11 cellular contexts compared by ENCODE assay signal in the genomic region with DNA sequence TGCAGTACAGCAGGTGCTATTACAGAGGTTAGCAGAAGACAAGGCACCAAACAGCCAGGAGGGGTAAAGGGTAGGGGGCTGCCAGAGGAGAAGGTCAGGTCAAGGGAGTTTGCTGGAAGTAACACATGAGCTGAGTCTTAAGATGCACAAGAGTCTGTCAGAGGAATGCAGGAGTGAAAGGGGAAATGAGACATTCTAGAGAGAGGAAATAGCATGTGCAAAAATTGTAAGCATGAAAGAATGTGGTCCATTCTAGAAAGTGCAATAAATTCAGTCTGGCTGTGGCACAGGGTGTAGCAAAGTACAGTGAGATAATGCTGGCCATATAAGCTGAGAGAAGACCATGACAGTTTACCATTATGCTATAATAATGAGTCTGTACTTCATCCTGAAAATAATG. TPM values are rescaled to one million over a fixed set of nuclear protein-coding genes. Genes with fewer than 3 reads are reported as not detected.
DNase-seq lines count a peak whose midpoint lies in the region; ATAC-seq and TF ChIP-seq lines count a peak whose summit lies in the region.
"Had no signal": no experiment of that assay in that cellular context is flagged by ENCODE, and none has a peak within 500 bp of the region (broad histone marks: within the 10 kb centered on the region; RNA-seq: fewer than 3 reads in every experiment).

No MANE protein-coding gene starts in this region.

- H3K79me2 ChIP-seq in mammary epithelial cell (ENCODE audit: insufficient read depth, low read length) = no peaks in the 10 kb centered on the region

- H4K20me1 ChIP-seq in mammary epithelial cell (ENCODE audit: insufficient read depth, low read length) = no peaks in the 10 kb centered on the region

- H3K9ac ChIP-seq in mammary epithelial cell (ENCODE audit: insufficient read depth, low read length) = no peak overlapping the region

- DNase-seq in AG10803 (ENCODE audit: low read depth) (peak; percentile 70), NCI-H226 (peak; percentile 47), glomerular endothelial cell (ENCODE audit: extremely low read depth, low read depth, low spot score) (peak; percentile 22), mammary epithelial cell (no peak), amygdala (lab: John Stamatoyannopoulos, UW) (no peak)
- DNase-seq: activated CD4-positive, alpha-beta memory T cell treated with anti-CD3 and anti-CD28 coated beads for 36 hours; NCI-H2081 treated with DMSO at 0.1 percent for 48 hours; SHP77 had no signal

- H3K9me3 ChIP-seq in mammary epithelial cell (replicated peaks; ENCODE audit: insufficient read depth, low read length) = no peaks in the 10 kb centered on the region

- H3K4me3 ChIP-seq in AG10803 (ENCODE audit: low read length) (no peak overlapping the region), mammary epithelial cell (replicated peaks in 1 of 3; ENCODE audit: insufficient read depth in 1 of 3, low read depth in 2 of 3, low read length in 3 of 3) (no peak overlapping the region)

- TF ChIP-seq CTCF in AG10803 (conservative IDR thresholded peaks at IDR 0.05; ENCODE audit: low read length) (no peak), mammary epithelial cell (conservative IDR thresholded peaks at IDR 0.05 in 1 of 2, IDR thresholded peaks at IDR 0.05 in 1 of 2; ENCODE audit: extremely low read depth in 1 of 2, insufficient read depth in 1 of 2, low read depth in 1 of 2, low read length in 2 of 2) (no peak)

- intact Hi-C loops in mammary epithelial cell (cut with micrococcal nuclease) = no loop called here

- H2AFZ ChIP-seq in mammary epithelial cell (ENCODE audit: low read depth, low read length) = no peak overlapping the region

- H3K4me1 ChIP-seq in mammary epithelial cell (ENCODE audit: insufficient read depth, low read length) = no peaks in the 10 kb centered on the region

- dilution Hi-C loops in mammary epithelial cell (cut with HindIII; ENCODE audit: low sequenced_read_pairs) = loop anchor here (10.0 kb wide), 1 partner anchor 59 kb away; no protein-coding TSS in a partner anchor

- peak; percentile 36 for ATAC-seq in GM19468 (IDR thresholded peaks at IDR 0.05; ENCODE audit: extremely low read depth, unreplicated experiment)
- no peak for ATAC-seq in GM19395 (IDR thresholded peaks at IDR 0.05; ENCODE audit: unreplicated experiment)
- no peak for ATAC-seq in GM21381 (IDR thresholded peaks at IDR 0.05; ENCODE audit: unreplicated experiment)

- no TSS peak for BruUV-seq in mammary epithelial cell (replicated peaks; lab: Mats Ljungman, UMichigan)

- in situ Hi-C loops in mammary epithelial cell (cut with MboI; ENCODE audit: low sequenced_read_pairs in 2 of 2) = loop anchor here in 1 of 2 donors (25.0 kb wide), 1 partner anchor 203 kb away; a partner anchor contains a TSS

- no peak overlapping the region for H3K27ac ChIP-seq in mammary epithelial cell (ENCODE audit: insufficient read depth, low read depth, low read length)

- CTCF ChIA-PET in mammary epithelial cell (lab: Charles Lee; ENCODE audit: low non-redundant PET) = no interaction called here

- no peak overlapping the region for H3K4me2 ChIP-seq in mammary epithelial cell (ENCODE audit: insufficient read depth, low read depth, low read length)

- H3K36me3 ChIP-seq in mammary epithelial cell (ENCODE audit: insufficient read depth, low read length) = peaks cover 7% of the 10 kb centered on the region

- H3K27me3 ChIP-seq in mammary epithelial cell (ENCODE audit: insufficient read depth, low read length) = no peaks in the 10 kb centered on the region

RNA-seq across cellular contexts. Expression of a gene that starts 6.6 kb away (rescaled TPM):
- total RNA-seq in glomerular endothelial cell (14.6 and 16.3 TPM in 2 replicates), mammary epithelial cell (10 to 100 TPM; 11.5 to 17.6 TPM)
- 6.1 TPM for polyA plus RNA-seq in mammary epithelial cell
- 7.5 TPM for polyA minus RNA-seq in mammary epithelial cell

Comparison
In these comparisons a context has a peak if more than half of its experiments do, and no peak if none do; other contexts are left out.
1. DNase-seq: peak in AG10803 (single experiment), NCI-H226 (single experiment) and glomerular endothelial cell (single experiment); none in mammary epithelial cell (single experiment) and amygdala (0 of 56).